Comparison of ENCODE assay signal across 8 cellular contexts in genomic region chr16:85172465-85173071, GRCh38.
DNase-seq lines count a peak whose midpoint lies in the region; ATAC-seq and TF ChIP-seq lines count a peak whose summit lies in the region.

No MANE protein-coding gene starts in this region.

- H3K27me3 ChIP-seq in colonic mucosa, result peaks cover 32% of the 10 kb centered on the region
- H3K27me3 ChIP-seq in mucosa of rectum (ENCODE audit: control insufficient read depth in 2 of 2, insufficient read depth in 2 of 2, low read length in 2 of 2), result peaks cover 19 to 31% of the 10 kb centered on the region in 2 donors

- H3K9ac ChIP-seq in colonic mucosa (ENCODE audit: low read depth in 2 of 2, low read length in 2 of 2) (peak overlapping the region in 1 of 2 donors; percentile 8), mucosa of rectum (ENCODE audit: low read depth in 1 of 2, low read length in 2 of 2) (no peak overlapping the region)

- no peak for ATAC-seq in HG02759 (IDR thresholded peaks at IDR 0.05; ENCODE audit: unreplicated experiment)
- no peak for ATAC-seq in HG02678 (IDR thresholded peaks at IDR 0.05; ENCODE audit: unreplicated experiment)

- H3K4me3 ChIP-seq in colonic mucosa, result peak overlapping the region; percentile 5
- peak overlapping the region; percentile 2 to 56 for H3K4me3 ChIP-seq in mucosa of rectum (ENCODE audit: low read length in 2 of 2)

- TF ChIP-seq CTCF in GM10248 (IDR thresholded peaks at IDR 0.05; ENCODE audit: control extremely low read depth, extremely low read depth, low read depth, missing control alignments), result peak; percentile 45
- peak; percentile 31 for TF ChIP-seq CTCF in colonic mucosa (IDR thresholded peaks at IDR 0.05)

- intact Hi-C loops in colonic mucosa (cut with DNase I), result no loop called here

- peak overlapping the region; percentile 3 for H3K27ac ChIP-seq in colonic mucosa
- H3K27ac ChIP-seq in mucosa of rectum (ENCODE audit: low read depth in 2 of 2, low read length in 2 of 2), result no peak overlapping the region

- POLR2A ChIA-PET in GM10248 (lab: Yijun Ruan, JAX), result no interaction called here

- H3K4me1 ChIP-seq in colonic mucosa (peaks cover 4% of the 10 kb centered on the region), mucosa of rectum (ENCODE audit: control insufficient read depth in 2 of 2, insufficient read depth in 2 of 2, low read length in 2 of 2) (peaks cover 2 to 15% of the 10 kb centered on the region in 2 donors)

- CTCF ChIA-PET in GM10248 (lab: Yijun Ruan, JAX), result interaction anchor here (0.9 to 1.6 kb wide), 6 partner anchors 11 to 28 kb away, joined by 3 to 6 read pairs (median 3); no protein-coding TSS in a partner anchor

- H3K36me3 ChIP-seq in colonic mucosa, result no peaks in the 10 kb centered on the region
- H3K36me3 ChIP-seq in mucosa of rectum (ENCODE audit: control insufficient read depth in 2 of 2, insufficient read depth in 2 of 2, low read length in 2 of 2), result no peaks in the 10 kb centered on the region

- H3K9me3 ChIP-seq in colonic mucosa (no peaks in the 10 kb centered on the region), mucosa of rectum (ENCODE audit: control insufficient read depth in 2 of 2, low read length in 2 of 2) (no peaks in the 10 kb centered on the region)

- no peak for DNase-seq in GM10248 (ENCODE audit: extremely low spot score)
- DNase-seq in NCI-H2171 treated with DMSO at 0.1 percent for 48 hours (lab: John Stamatoyannopoulos, UW), result peak; percentile 60
- DNase-seq in colonic mucosa, result peak; percentile 37
- no peak for DNase-seq in ureter (ENCODE audit: low spot score)
- no peak for DNase-seq in activated CD8-positive, alpha-beta memory T cell treated with anti-CD3 and anti-CD28 coated beads for 24 hours

Comparison
In these comparisons a context has a peak if more than half of its experiments do, and no peak if none do; other contexts are left out.
1. DNase-seq: peak in NCI-H2171 treated with DMSO at 0.1 percent for 48 hours (single experiment) and colonic mucosa (single experiment); none in GM10248 (single experiment), ureter (single experiment) and activated CD8-positive, alpha-beta memory T cell treated with anti-CD3 and anti-CD28 coated beads for 24 hours (single experiment).